ENCODE assay signal across 8 cellular contexts in genomic region chr7:128739048-128739962, GRCh38. TPM values are rescaled to one million over a fixed set of nuclear protein-coding genes. Genes with fewer than 3 reads are reported as not detected.
DNase-seq lines count a peak whose midpoint lies in the region; ATAC-seq and TF ChIP-seq lines count a peak whose summit lies in the region.

Gene CALU (plus strand): TSS chr7:128739359. CDS start chr7:128748584, 9,225 bp downstream.

- peak; percentile 97 for ATAC-seq in HG03439 (IDR thresholded peaks at IDR 0.05; ENCODE audit: unreplicated experiment)
- peak; percentile 98 for ATAC-seq in activated CD4-positive, alpha-beta T cell treated with anti-CD3 and anti-CD28 coated beads for 36 hours

- peak within 1 kb of the TSS; percentile 94 for H3K4me3 ChIP-seq in choroid plexus epithelial cell (ENCODE audit: low read depth, low read length)
- peak within 1 kb of the TSS; percentile 100 for H3K4me3 ChIP-seq in kidney epithelial cell (ENCODE audit: low read depth, low read length)

- H3K36me3 Mint-ChIP-seq in activated CD4-positive, alpha-beta T cell treated with anti-CD3 and anti-CD28 coated beads for 36 hours (ENCODE audit: low read depth): no peaks in the 10 kb centered on the region

- TF ChIP-seq POLR2A in GM19193 (IDR thresholded peaks at IDR 0.05; ENCODE audit: extremely low read depth, insufficient read depth, insufficient read length): peak; percentile 94

- CTCF ChIA-PET in activated CD4-positive, alpha-beta T cell treated with anti-CD3 and anti-CD28 coated beads for 36 hours (lab: Charles Lee): interaction anchor here (0.6 to 2.4 kb wide), 16 partner anchors 13 to 647 kb away, joined by 3 to 12 read pairs (median 4); no protein-coding TSS in a partner anchor

- TF ChIP-seq CTCF in choroid plexus epithelial cell (conservative IDR thresholded peaks at IDR 0.05; ENCODE audit: low read depth, low read length): peak; percentile 3
- no peak for TF ChIP-seq CTCF in kidney epithelial cell (IDR thresholded peaks at IDR 0.05; ENCODE audit: insufficient read depth, low read length, poor library complexity, severe bottlenecking)

- peak; percentile 89 to 90 for DNase-seq in AML-193 (lab: John Stamatoyannopoulos, UW)
- DNase-seq in NCI-H510A treated with DMSO at 0.1 percent for 48 hours (lab: John Stamatoyannopoulos, UW): peak; percentile 80
- DNase-seq in activated CD4-positive, alpha-beta T cell treated with anti-CD3 and anti-CD28 coated beads for 36 hours: peak; percentile 97
- peak; percentile 97 for DNase-seq in choroid plexus epithelial cell (ENCODE audit: low read depth)
- peak; percentile 87 for DNase-seq in kidney epithelial cell (ENCODE audit: low read depth)
- peak; percentile 90 to 92 for DNase-seq in stimulated activated CD4-positive, alpha-beta T cell treated with anti-CD3 and anti-CD28 coated beads, Interleukin-15, amount 100 ng/mL, for 48 hours (ENCODE audit: low read depth in 2 of 2)

- no peaks in the 10 kb centered on the region for H3K9me3 Mint-ChIP-seq in activated CD4-positive, alpha-beta T cell treated with anti-CD3 and anti-CD28 coated beads for 36 hours (ENCODE audit: low read depth)

- H3K27ac Mint-ChIP-seq in activated CD4-positive, alpha-beta T cell treated with anti-CD3 and anti-CD28 coated beads for 36 hours: peak within 1 kb of the TSS; percentile 93

- H3K36me3 ChIP-seq in kidney epithelial cell (ENCODE audit: control insufficient read depth, insufficient read depth, low read length): no peaks in the 10 kb centered on the region

- intact Hi-C loops in activated CD4-positive, alpha-beta T cell treated with anti-CD3 and anti-CD28 coated beads for 36 hours (cut with DNase I, micrococcal nuclease): loop anchor here (1.0 to 10.0 kb wide), 13 partner anchors 52 to 1151 kb away; partner anchors contain the start of genes ATP6V1F (in 2 of the 2), CCDC136 (in 2 of the 2), ARF5 (in 1 of the 2) and HILPDA (in 1 of the 2)

- H3K4me1 Mint-ChIP-seq in activated CD4-positive, alpha-beta T cell treated with anti-CD3 and anti-CD28 coated beads for 36 hours: peaks cover 38% of the 10 kb centered on the region

- peak within 1 kb of the TSS; percentile 99 for H3K4me3 Mint-ChIP-seq in activated CD4-positive, alpha-beta T cell treated with anti-CD3 and anti-CD28 coated beads for 36 hours

- POLR2A ChIA-PET in activated CD4-positive, alpha-beta T cell treated with anti-CD3 and anti-CD28 coated beads for 36 hours (lab: Charles Lee): interaction anchor here (0.5 to 1.3 kb wide), 7 partner anchors 20 to 1085 kb away, joined by 3 to 6 read pairs (median 3); partner anchors contain the start of gene CCDC136

- H3K27me3 ChIP-seq in kidney epithelial cell (ENCODE audit: control insufficient read depth, insufficient read depth, low read length): no peaks in the 10 kb centered on the region

- H3K27me3 Mint-ChIP-seq in activated CD4-positive, alpha-beta T cell treated with anti-CD3 and anti-CD28 coated beads for 36 hours: peaks cover 3% of the 10 kb centered on the region

RNA-seq across cellular contexts. Expression of gene CALU, which starts in this region (rescaled TPM):
- total RNA-seq in activated CD4-positive, alpha-beta T cell treated with anti-CD3 and anti-CD28 coated beads for 36 hours: 10 to 100 TPM; 32.9 to 33.8 TPM
- 198 and 210 TPM in 2 replicates for total RNA-seq in kidney epithelial cell

Comparison
In these comparisons a context has a peak if more than half of its experiments do, and no peak if none do; other contexts are left out.
1. Peak in every context shown above with its lines: DNase-seq, ATAC-seq and H3K4me3 ChIP-seq.